In genomic region chr1:53705446-53706096, GRCh38 we compare ENCODE assay signal across 21 cellular contexts. TPM values are rescaled to one million over a fixed set of nuclear protein-coding genes. Genes with fewer than 3 reads are reported as not detected.
"Had no signal": no experiment of that assay in that cellular context is flagged by ENCODE, and none has a peak within 500 bp of the region (broad histone marks: within the 10 kb centered on the region; RNA-seq: fewer than 3 reads in every experiment).

No MANE protein-coding gene starts in this region.

- H3K36me3 Mint-ChIP-seq: activated naive CD4-positive, alpha-beta T cell treated with anti-CD3 and anti-CD28 coated beads, Interleukin-2, amount 50 U/mL, for 24 hours; brain; mesothelial cell of epicardium; natural killer cell had no signal

- H3K27me3 Mint-ChIP-seq: activated naive CD4-positive, alpha-beta T cell treated with anti-CD3 and anti-CD28 coated beads, Interleukin-2, amount 50 U/mL, for 24 hours had no signal

- H3K36me3 ChIP-seq: pancreas, right atrium auricular region, spleen, uterus had no signal

- DNase-seq: activated T-cell treated with anti-CD3 and anti-CD28 coated beads, Interleukin-2, amount 50 U/mL, for 1 hour; dermis blood vessel endothelial cell; effector CD8-positive, alpha-beta T cell; foreskin melanocyte; glutamatergic neuron; hippocampal formation; left ventricle myocardium superior; mammary epithelial cell; natural killer cell; pancreas; psoas muscle; stimulated activated CD4-positive, alpha-beta T cell treated with anti-CD3 and anti-CD28 coated beads, Interleukin-4, amount 100 ng/mL, for 1 hour; stimulated activated naive CD4-positive, alpha-beta T cell; testis; trophoblast cell; uterus had no signal

- H3K4me3 ChIP-seq: pancreas, psoas muscle, right atrium auricular region, spleen, testis, uterus had no signal

- H3K27me3 ChIP-seq: pancreas, right atrium auricular region, testis, uterus had no signal

- H3K4me1 Mint-ChIP-seq: activated naive CD4-positive, alpha-beta T cell treated with anti-CD3 and anti-CD28 coated beads, Interleukin-2, amount 50 U/mL, for 24 hours; natural killer cell had no signal

- H3K27ac ChIP-seq: pancreas, psoas muscle, right atrium auricular region, spleen, testis, uterus had no signal

- H3K9me3 Mint-ChIP-seq: activated naive CD4-positive, alpha-beta T cell treated with anti-CD3 and anti-CD28 coated beads, Interleukin-2, amount 50 U/mL, for 24 hours; natural killer cell had no signal

- ATAC-seq: left ventricle myocardium superior, natural killer cell, pancreas, psoas muscle had no signal

- H3K4me3 Mint-ChIP-seq: activated naive CD4-positive, alpha-beta T cell treated with anti-CD3 and anti-CD28 coated beads, Interleukin-2, amount 50 U/mL, for 24 hours; brain; mesothelial cell of epicardium; natural killer cell had no signal

- H3K27ac Mint-ChIP-seq: activated naive CD4-positive, alpha-beta T cell treated with anti-CD3 and anti-CD28 coated beads, Interleukin-2, amount 50 U/mL, for 24 hours; mesothelial cell of epicardium; natural killer cell had no signal

- H3K4me1 ChIP-seq: pancreas, psoas muscle, right atrium auricular region, spleen, testis, uterus had no signal

- H3K9me3 ChIP-seq: pancreas, psoas muscle, right atrium auricular region, testis, uterus had no signal

RNA-seq across cellular contexts. Expression of gene GLIS1, which starts 33.4 kb away (rescaled TPM):
- total RNA-seq: dermis blood vessel endothelial cell, left ventricle myocardium superior, mammary epithelial cell, natural killer cell had no signal
